ENCODE assay signal across 10 cellular contexts in the genomic region with DNA sequence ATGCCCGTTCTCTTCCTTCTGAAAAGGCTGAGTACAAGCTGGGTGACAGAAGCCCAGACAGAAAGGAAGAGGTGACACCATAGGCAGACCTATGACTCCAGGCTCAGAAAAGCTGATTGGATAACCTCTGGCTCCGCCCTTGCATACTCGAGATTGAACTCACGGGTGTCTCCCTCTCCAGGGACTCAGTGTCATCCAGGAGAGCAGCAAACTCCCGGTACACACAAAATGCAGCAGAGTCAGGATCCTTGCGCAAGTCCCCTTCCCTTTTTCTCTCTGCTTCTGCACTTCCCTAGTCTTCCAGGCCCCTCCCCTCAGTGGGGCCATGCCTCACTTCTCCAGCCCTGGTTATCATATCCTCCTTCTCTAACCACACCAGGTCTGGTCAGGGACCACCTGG. TPM values are rescaled to one million over a fixed set of nuclear protein-coding genes. Genes with fewer than 3 reads are reported as not detected.
DNase-seq lines count a peak whose midpoint lies in the region; ATAC-seq and TF ChIP-seq lines count a peak whose summit lies in the region.
"Had no signal": no experiment of that assay in that cellular context is flagged by ENCODE, and none has a peak within 500 bp of the region (broad histone marks: within the 10 kb centered on the region; RNA-seq: fewer than 3 reads in every experiment).

No MANE protein-coding gene starts in this region.

- H3K4me1 Mint-ChIP-seq in activated T-cell treated with anti-CD3 and anti-CD28 coated beads, Interleukin-2, amount 50 U/mL, for 72 hours (ENCODE audit: low read depth) = peaks cover 18% of the 10 kb centered on the region
- H3K4me1 Mint-ChIP-seq in activated T-cell treated with anti-CD3 and anti-CD28 coated beads, Interleukin-2, amount 50 U/mL, for 4 hours (ENCODE audit: low read depth) = peaks cover 1% of the 10 kb centered on the region
- peaks cover 6% of the 10 kb centered on the region for H3K4me1 Mint-ChIP-seq in mesothelial cell of epicardium

- H3K27me3 ChIP-seq in spleen (replicated peaks in 1 of 7) = peaks cover 0 to 77% (median 26%) of the 10 kb centered on the region in 7 donors

- H3K27me3 Mint-ChIP-seq in activated T-cell treated with anti-CD3 and anti-CD28 coated beads, Interleukin-2, amount 50 U/mL, for 72 hours (ENCODE audit: low read depth) = peaks cover 74% of the 10 kb centered on the region
- peaks cover 58% of the 10 kb centered on the region for H3K27me3 Mint-ChIP-seq in activated T-cell treated with anti-CD3 and anti-CD28 coated beads, Interleukin-2, amount 50 U/mL, for 4 hours (ENCODE audit: low read depth)
- H3K27me3 Mint-ChIP-seq in mesothelial cell of epicardium (ENCODE audit: low read depth) = peaks cover 91% of the 10 kb centered on the region

- TF ChIP-seq CTCF in spleen (IDR thresholded peaks at IDR 0.05 in 8 of 11, conservative IDR thresholded peaks at IDR 0.05 in 3 of 11) = no peak
- no peak for TF ChIP-seq CTCF in mesothelial cell of epicardium (IDR thresholded peaks at IDR 0.05; ENCODE audit: unreplicated experiment)

- H3K36me3 ChIP-seq in spleen = no peaks in the 10 kb centered on the region
- H3K36me3 ChIP-seq: prostate gland had no signal

- H3K4me1 ChIP-seq in spleen = peaks cover 4 to 30% (median 9%) of the 10 kb centered on the region in 6 donors
- H3K4me1 ChIP-seq: prostate gland had no signal

- no peaks in the 10 kb centered on the region for H3K9me3 ChIP-seq in spleen
- H3K9me3 ChIP-seq: prostate gland had no signal

- TF ChIP-seq POLR2A in spleen (IDR thresholded peaks at IDR 0.05) = no peak

- no peaks in the 10 kb centered on the region for H3K9me3 Mint-ChIP-seq in activated T-cell treated with anti-CD3 and anti-CD28 coated beads, Interleukin-2, amount 50 U/mL, for 72 hours
- no peaks in the 10 kb centered on the region for H3K9me3 Mint-ChIP-seq in activated T-cell treated with anti-CD3 and anti-CD28 coated beads, Interleukin-2, amount 50 U/mL, for 4 hours
- H3K9me3 Mint-ChIP-seq in mesothelial cell of epicardium = no peaks in the 10 kb centered on the region

- peak; percentile 19 to 30 for DNase-seq in activated T-cell treated with anti-CD3 and anti-CD28 coated beads, Interleukin-2, amount 50 U/mL, for 72 hours
- DNase-seq in activated T-cell treated with anti-CD3 and anti-CD28 coated beads, Interleukin-2, amount 50 U/mL, for 4 hours = no peak
- DNase-seq in NCI-H2171 treated with DMSO at 0.1 percent for 48 hours (lab: John Stamatoyannopoulos, UW) = peak; percentile 70
- peak in 3 of 61 donors; percentile 14 to 38 (median 28) for DNase-seq in caudate nucleus (lab: John Stamatoyannopoulos, UW)
- peak; percentile 82 for DNase-seq in spleen
- no peak for DNase-seq in mesothelial cell of epicardium (ENCODE audit: low spot score in 2 of 2, unreplicated experiment in 2 of 2)
- DNase-seq: NCI-H1092 had no signal

- no peak overlapping the region for H3K4me3 ChIP-seq in spleen
- H3K4me3 ChIP-seq: prostate gland had no signal

- H3K4me3 Mint-ChIP-seq in activated T-cell treated with anti-CD3 and anti-CD28 coated beads, Interleukin-2, amount 50 U/mL, for 72 hours = peak overlapping the region; percentile 29 to 56
- no peak overlapping the region for H3K4me3 Mint-ChIP-seq in activated T-cell treated with anti-CD3 and anti-CD28 coated beads, Interleukin-2, amount 50 U/mL, for 4 hours
- H3K4me3 Mint-ChIP-seq in mesothelial cell of epicardium = no peak overlapping the region

- ATAC-seq in activated T-cell treated with anti-CD3 and anti-CD28 coated beads, Interleukin-2, amount 50 U/mL, for 72 hours (replicated peaks in 1 of 2) = peak; percentile 23 to 48
- no peak for ATAC-seq in activated T-cell treated with anti-CD3 and anti-CD28 coated beads, Interleukin-2, amount 50 U/mL, for 4 hours
- ATAC-seq in HG03025 (IDR thresholded peaks at IDR 0.05; ENCODE audit: low FRiP score, unreplicated experiment) (no peak), GM21390 (IDR thresholded peaks at IDR 0.05; ENCODE audit: unreplicated experiment) (no peak)

- H3K27ac Mint-ChIP-seq in activated T-cell treated with anti-CD3 and anti-CD28 coated beads, Interleukin-2, amount 50 U/mL, for 72 hours = no peak overlapping the region
- no peak overlapping the region for H3K27ac Mint-ChIP-seq in mesothelial cell of epicardium

- H3K27ac ChIP-seq in caudate nucleus (ENCODE audit: low read depth, low read length) (peak overlapping the region; percentile 8), spleen (peak overlapping the region in 1 of 8 donors; percentile 28)
- H3K27ac ChIP-seq: prostate gland had no signal

- no peaks in the 10 kb centered on the region for H3K36me3 Mint-ChIP-seq in activated T-cell treated with anti-CD3 and anti-CD28 coated beads, Interleukin-2, amount 50 U/mL, for 72 hours (ENCODE audit: insufficient read depth in 2 of 2)
- H3K36me3 Mint-ChIP-seq in activated T-cell treated with anti-CD3 and anti-CD28 coated beads, Interleukin-2, amount 50 U/mL, for 4 hours (ENCODE audit: insufficient read depth) = no peaks in the 10 kb centered on the region
- H3K36me3 Mint-ChIP-seq in mesothelial cell of epicardium = no peaks in the 10 kb centered on the region

- intact Hi-C loops in spleen (cut with DNase I; ENCODE audit: low total_unique reads) = no loop called here

- 19 to 36% (median 25%) methylated on average over 6 of the region's 6 CpGs for WGBS in spleen, 5 donors

RNA-seq across cellular contexts. Expression of a gene that starts 9.8 kb away (rescaled TPM):
- under 1 TPM; 0.46 to 0.53 TPM for total RNA-seq in activated T-cell treated with anti-CD3 and anti-CD28 coated beads, Interleukin-2, amount 50 U/mL, for 72 hours
- not detected for total RNA-seq in activated T-cell treated with anti-CD3 and anti-CD28 coated beads, Interleukin-2, amount 50 U/mL, for 4 hours
- total RNA-seq in spleen (1 to 10 TPM in 1 of 7 donors, under 1 TPM in 4, not detected in 2; 0.23 to 1.9 (median 0.47) TPM), mesothelial cell of epicardium (1.2 to 1.9 TPM (median 1.5 TPM) in 3 replicates)
- under 1 TPM; 0.06 to 0.37 (median 0.14) TPM for polyA plus RNA-seq in spleen

RNA-seq across cellular contexts. Expression of a gene that starts 33.6 kb away (rescaled TPM):
- not detected for total RNA-seq in activated T-cell treated with anti-CD3 and anti-CD28 coated beads, Interleukin-2, amount 50 U/mL, for 72 hours
- total RNA-seq in activated T-cell treated with anti-CD3 and anti-CD28 coated beads, Interleukin-2, amount 50 U/mL, for 4 hours = not detected
- total RNA-seq in spleen (under 1 TPM in 3 of 7 donors, not detected in 4; 0.03 to 0.15 (median 0.14) TPM), mesothelial cell of epicardium (2.3 to 2.5 TPM (median 2.4 TPM) in 3 replicates)
- polyA plus RNA-seq in spleen = under 1 TPM; 0.02 to 0.04 (median 0.03) TPM

RNA-seq across cellular contexts. Expression of a gene that starts 56.0 kb away (rescaled TPM):
- total RNA-seq in activated T-cell treated with anti-CD3 and anti-CD28 coated beads, Interleukin-2, amount 50 U/mL, for 72 hours = under 1 TPM; 0.36 to 0.67 TPM
- total RNA-seq in activated T-cell treated with anti-CD3 and anti-CD28 coated beads, Interleukin-2, amount 50 U/mL, for 4 hours = not detected
- total RNA-seq in spleen (1 to 10 TPM in 1 of 7 donors, under 1 TPM in 6; 0.20 to 1.3 (median 0.46) TPM), mesothelial cell of epicardium (not detected in 3 replicates)
- under 1 TPM; 0.16 to 0.59 (median 0.33) TPM for polyA plus RNA-seq in spleen

Comparison
In these comparisons a context has a peak if more than half of its experiments do, and no peak if none do; other contexts are left out.
1. ATAC-seq: peak in activated T-cell treated with anti-CD3 and anti-CD28 coated beads, Interleukin-2, amount 50 U/mL, for 72 hours (2 of 2); none in activated T-cell treated with anti-CD3 and anti-CD28 coated beads, Interleukin-2, amount 50 U/mL, for 4 hours (0 of 2), HG03025 (single experiment) and GM21390 (single experiment).
2. DNase-seq: peak in activated T-cell treated with anti-CD3 and anti-CD28 coated beads, Interleukin-2, amount 50 U/mL, for 72 hours (2 of 2), NCI-H2171 treated with DMSO at 0.1 percent for 48 hours (single experiment) and spleen (single experiment); none in activated T-cell treated with anti-CD3 and anti-CD28 coated beads, Interleukin-2, amount 50 U/mL, for 4 hours (single experiment) and mesothelial cell of epicardium (0 of 2).
3. H3K4me3 Mint-ChIP-seq: peak in activated T-cell treated with anti-CD3 and anti-CD28 coated beads, Interleukin-2, amount 50 U/mL, for 72 hours (2 of 2); none in activated T-cell treated with anti-CD3 and anti-CD28 coated beads, Interleukin-2, amount 50 U/mL, for 4 hours (single experiment) and mesothelial cell of epicardium (single experiment).